ENCODE assay signal across 15 cellular contexts in the genomic region with DNA sequence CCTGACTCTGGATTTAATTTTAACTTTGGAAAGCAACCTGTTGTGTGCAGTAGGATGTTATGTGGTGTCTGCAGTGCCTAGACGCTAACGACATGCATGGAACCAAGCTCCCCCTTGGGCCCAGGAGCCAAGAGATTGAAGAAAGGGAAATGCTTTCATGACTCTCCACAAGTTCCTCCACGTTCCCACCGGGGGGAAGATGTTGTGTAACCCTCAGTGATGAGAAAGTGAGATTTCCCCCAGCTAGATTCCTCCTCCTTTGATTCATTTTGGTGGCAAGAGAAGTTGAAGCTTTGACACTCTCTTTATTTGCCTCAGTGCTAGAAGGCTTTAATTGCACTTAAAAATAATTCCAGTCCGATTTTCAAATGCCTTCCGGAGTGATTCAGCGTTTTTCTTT.
DNase-seq lines count a peak whose midpoint lies in the region; TF ChIP-seq lines count a peak whose summit lies in the region.
"Had no signal": no experiment of that assay in that cellular context is flagged by ENCODE, and none has a peak within 500 bp of the region (broad histone marks: within the 10 kb centered on the region; RNA-seq: fewer than 3 reads in every experiment).

No MANE protein-coding gene starts in this region.

- peak overlapping the region; percentile 67 for H3K27ac Mint-ChIP-seq in neural crest cell (ENCODE audit: unreplicated experiment)
- H3K27ac Mint-ChIP-seq: CD8-positive, alpha-beta T cell had no signal

- H3K9me3 Mint-ChIP-seq in neural crest cell: no peaks in the 10 kb centered on the region
- H3K9me3 Mint-ChIP-seq: CD8-positive, alpha-beta T cell had no signal

- H3K4me3 ChIP-seq in cardiac fibroblast (replicated peaks in 1 of 2; ENCODE audit: low read depth in 2 of 2, low read length in 2 of 2): no peak overlapping the region
- H3K4me3 ChIP-seq: A549, GM23248 had no signal

- no peak for TF ChIP-seq CTCF in cardiac fibroblast (IDR thresholded peaks at IDR 0.05; ENCODE audit: low read depth, low read length)
- no peak for TF ChIP-seq CTCF in neural crest cell (conservative IDR thresholded peaks at IDR 0.05)

- H3K4me1 Mint-ChIP-seq in neural crest cell: no peaks in the 10 kb centered on the region

- peaks cover 1% of the 10 kb centered on the region for H3K36me3 Mint-ChIP-seq in neural crest cell (ENCODE audit: low read depth)
- H3K36me3 Mint-ChIP-seq: CD8-positive, alpha-beta T cell had no signal

- H3K27me3 Mint-ChIP-seq in neural crest cell (ENCODE audit: low read depth): no peaks in the 10 kb centered on the region

- no peak overlapping the region for H3K4me3 Mint-ChIP-seq in neural crest cell
- H3K4me3 Mint-ChIP-seq: CD8-positive, alpha-beta T cell had no signal

- DNase-seq in SKM-1 (lab: John Stamatoyannopoulos, UW; ENCODE audit: unreplicated experiment): peak; percentile 14
- DNase-seq in SKM-1 treated with dmso at 0.1 percent for 144 hours (lab: John Stamatoyannopoulos, UW; ENCODE audit: unreplicated experiment): no peak
- peak; percentile 6 for DNase-seq in KBM-7
- DNase-seq in cardiac fibroblast (ENCODE audit: low read depth in 2 of 2): peak; percentile 9 to 30
- no peak for DNase-seq in neural crest cell (ENCODE audit: low read depth, low spot score)
- no peak for DNase-seq in stimulated activated CD4-positive, alpha-beta T cell treated with anti-CD3 and anti-CD28 coated beads, Interleukin-4, amount 100 ng/mL, for 1 hour
- no peak for DNase-seq in NCI-H524 (lab: John Stamatoyannopoulos, UW)
- no peak for DNase-seq in DMS53 (lab: John Stamatoyannopoulos, UW)
- DNase-seq: AML-193; Calu3; CD8-positive, alpha-beta T cell; DND-41; EL; GM23248 had no signal

- in situ Hi-C loops in KBM-7 (cut with MboI; ENCODE audit: low pct_unique_long_range_greater_than_20kb, low sequenced_read_pairs): no loop called here

Comparison
In these comparisons a context has a peak if more than half of its experiments do, and no peak if none do; other contexts are left out.
1. DNase-seq: peak in SKM-1 (single experiment), KBM-7 (single experiment) and cardiac fibroblast (2 of 2); none in SKM-1 treated with dmso at 0.1 percent for 144 hours (single experiment), neural crest cell (single experiment), stimulated activated CD4-positive, alpha-beta T cell treated with anti-CD3 and anti-CD28 coated beads, Interleukin-4, amount 100 ng/mL, for 1 hour (single experiment), NCI-H524 (0 of 2) and DMS53 (single experiment).